1 cellular context compared by ENCODE assay signal in genomic region chr3:58305882-58306661, GRCh38.
TF ChIP-seq lines count a peak whose summit lies in the region.

HTD2 (plus strand) TSS chr3:58306520; CDS start chr3:58317614, 11,094 bp downstream.
RPP14 (plus strand) TSS chr3:58306245; CDS start chr3:58310330, 4,085 bp downstream.

TF ChIP-seq in GM12878, 131 proteins besides CTCF, POLR2A, EP300 and RAD21 (continued from another document and continues in another):
- TF ChIP-seq BRCA1 (IDR thresholded peaks at IDR 0.05; ENCODE audit: low read depth, low read length) (no peak), JUNB (IDR thresholded peaks at IDR 0.05) (no peak), EZH2 (IDR thresholded peaks at IDR 0.05; ENCODE audit: borderline replicate concordance, control insufficient read depth, low read depth, low read length) (no peak), BMI1 (IDR thresholded peaks at IDR 0.05; ENCODE audit: borderline replicate concordance) (no peak), RBBP5 (conservative IDR thresholded peaks at IDR 0.05) (peak; percentile 88), IRF4 (IDR thresholded peaks at IDR 0.05; ENCODE audit: low read depth, low read length) (0 out of 2 replicates have a peak, but pooled peaks have one; percentile 56), FOXM1 (IDR thresholded peaks at IDR 0.05; ENCODE audit: low read depth, low read length) (no peak), HDAC6 (IDR thresholded peaks at IDR 0.05; ENCODE audit: unreplicated experiment) (no peak), POLR2AphosphoS5 (IDR thresholded peaks at IDR 0.05; ENCODE audit: low read length) (peak; percentile 81; the same call in 1 of the 2 replicates), SIX5 (IDR thresholded peaks at IDR 0.05; ENCODE audit: low read depth, low read length, severe bottlenecking) (peak; percentile 24), SRF (IDR thresholded peaks at IDR 0.05; ENCODE audit: low read depth in 2 of 2, low read length in 2 of 2) (peak in 1 of 2 experiments; percentile 40; a peak in 1 of 4 replicates), ZNF207 (IDR thresholded peaks at IDR 0.05; ENCODE audit: borderline replicate concordance) (peak; percentile 93), SP1 (IDR thresholded peaks at IDR 0.05; ENCODE audit: low read depth, low read length) (peak; percentile 90), ZBTB40 (IDR thresholded peaks at IDR 0.05; ENCODE audit: borderline replicate concordance) (peak; percentile 92), CREB1 (IDR thresholded peaks at IDR 0.05; ENCODE audit: low read depth) (peak; percentile 97), REST (IDR thresholded peaks at IDR 0.05; ENCODE audit: low read depth, low read length) (no peak), ZSCAN29 (IDR thresholded peaks at IDR 0.05) (peak; percentile 100), GABPA (IDR thresholded peaks at IDR 0.05; ENCODE audit: low read depth) (peak; percentile 88), E4F1 (IDR thresholded peaks at IDR 0.05; ENCODE audit: borderline replicate concordance, partially characterized antibody) (peak; percentile 81), RAD51 (IDR thresholded peaks at IDR 0.05) (no peak), MTA2 (IDR thresholded peaks at IDR 0.05; ENCODE audit: low read depth) (no peak; the same call in 1 of the 2 replicates), PBX3 (IDR thresholded peaks at IDR 0.05; ENCODE audit: insufficient replicate concordance, low read depth, low read length) (no peak), STAT1 (conservative IDR thresholded peaks at IDR 0.05) (peak; percentile 91; the same call in 1 of the 2 replicates), TCF3 (IDR thresholded peaks at IDR 0.05; ENCODE audit: borderline replicate concordance, insufficient read depth, low read depth, low read length) (no peak), ZNF384 (IDR thresholded peaks at IDR 0.05; ENCODE audit: borderline replicate concordance, low read depth, low read length) (no peak), SUPT20H (IDR thresholded peaks at IDR 0.05; ENCODE audit: borderline replicate concordance, control insufficient read depth, low read depth, low read length) (no peak), CHD1 (IDR thresholded peaks at IDR 0.05; ENCODE audit: low read depth, low read length) (no peak), FOS (IDR thresholded peaks at IDR 0.05; ENCODE audit: borderline replicate concordance, extremely low read depth, insufficient read length) (no peak), SREBF1 (IDR thresholded peaks at IDR 0.05; ENCODE audit: low read length) (0 out of 2 replicates have a peak, but pooled peaks have one; percentile 34), NKRF (conservative IDR thresholded peaks at IDR 0.05) (peak; percentile 46; the same call in 1 of the 2 replicates), TAF1 (IDR thresholded peaks at IDR 0.05; ENCODE audit: borderline replicate concordance, low read depth, low read length) (peak; percentile 61; the same call in 1 of the 2 replicates), NR2C1 (IDR thresholded peaks at IDR 0.05) (peak; percentile 43; the same call in 1 of the 2 replicates), TARDBP (IDR thresholded peaks at IDR 0.05; ENCODE audit: borderline replicate concordance) (peak; percentile 11; the same call in 1 of the 2 replicates), ZBTB33 (IDR thresholded peaks at IDR 0.05) (no peak), RCOR1 (conservative IDR thresholded peaks at IDR 0.05; ENCODE audit: low read depth, low read length) (no peak), HDGF (IDR thresholded peaks at IDR 0.05) (no peak), ZNF687 (IDR thresholded peaks at IDR 0.05) (peak; percentile 67; the same call in 1 of the 2 replicates), MYB (IDR thresholded peaks at IDR 0.05; ENCODE audit: borderline replicate concordance, low read depth, low read length) (no peak), CHD4 (IDR thresholded peaks at IDR 0.05) (no peak), STAT3 (IDR thresholded peaks at IDR 0.05; ENCODE audit: low read depth, low read length) (no peak), NRF1 (conservative IDR thresholded peaks at IDR 0.05; ENCODE audit: low read depth, low read length) (peak; percentile 80)
